In the genomic region with DNA sequence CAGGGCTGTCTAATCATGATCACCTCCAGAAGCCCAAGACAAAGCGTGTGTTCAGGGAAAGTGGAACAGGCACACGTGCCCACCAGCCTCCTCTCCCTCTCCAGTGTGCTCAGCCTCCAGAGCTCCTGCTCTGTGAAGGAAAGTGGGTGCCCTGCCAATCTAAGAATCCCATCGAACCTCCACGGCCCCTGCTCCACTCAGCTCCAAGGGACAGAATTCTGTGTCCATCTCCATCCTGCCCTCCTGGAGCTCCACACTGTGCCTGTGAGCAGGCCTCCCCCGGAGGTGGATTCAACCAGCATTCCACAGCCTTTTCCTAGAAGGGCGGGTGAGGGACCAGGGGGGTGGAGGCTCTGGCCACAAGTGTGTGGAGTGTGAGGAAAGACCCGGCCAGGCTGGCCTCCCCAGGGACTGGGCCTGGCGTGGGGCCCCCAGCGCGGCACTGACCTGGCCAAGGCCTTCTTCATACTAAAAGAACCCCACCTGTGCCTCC, we compare ENCODE assay signal across 8 cellular contexts. TPM values are rescaled to one million over a fixed set of nuclear protein-coding genes. Genes with fewer than 3 reads are reported as not detected.
DNase-seq lines count a peak whose midpoint lies in the region; ATAC-seq and TF ChIP-seq lines count a peak whose summit lies in the region.

No MANE protein-coding gene starts in this region.

- H3K9me3 Mint-ChIP-seq in activated CD4-positive, alpha-beta T cell treated with anti-CD3 and anti-CD28 coated beads for 36 hours (ENCODE audit: low read depth), result no peaks in the 10 kb centered on the region

- intact Hi-C loops in activated CD4-positive, alpha-beta T cell treated with anti-CD3 and anti-CD28 coated beads for 36 hours (cut with DNase I, micrococcal nuclease), result loop anchor here in 1 of 2 experiments (5.0 kb wide), 1 partner anchor 38 kb away; a partner anchor contains a TSS

- peaks cover 24% of the 10 kb centered on the region for H3K36me3 Mint-ChIP-seq in activated CD4-positive, alpha-beta T cell treated with anti-CD3 and anti-CD28 coated beads for 36 hours (ENCODE audit: low read depth)

- H3K9ac ChIP-seq in adipocyte (ENCODE audit: low read length), result peak overlapping the region; percentile 19
- no peak overlapping the region for H3K9ac ChIP-seq in mesendoderm (ENCODE audit: low read length)
- H3K9ac ChIP-seq in MM.1S (ENCODE audit: low read length), result no peak overlapping the region
- H3K9ac ChIP-seq in Karpas-422 (ENCODE audit: low read length), result no peak overlapping the region

- no peak overlapping the region for H2BK15ac ChIP-seq in mesendoderm (replicated peaks; ENCODE audit: low read depth)

- H3K79me1 ChIP-seq in mesendoderm (ENCODE audit: low read length), result peaks cover 48% of the 10 kb centered on the region

- H2AFZ ChIP-seq in MM.1S (ENCODE audit: low read length), result no peak overlapping the region
- no peak overlapping the region for H2AFZ ChIP-seq in Karpas-422 (ENCODE audit: low read length)

- POLR2A ChIA-PET in activated CD4-positive, alpha-beta T cell treated with anti-CD3 and anti-CD28 coated beads for 36 hours (lab: Charles Lee), result interaction anchor here (0.8 to 1.2 kb wide), 2 partner anchors 10 to 29 kb away, joined by 3 to 5 read pairs; no protein-coding TSS in a partner anchor

- no peak overlapping the region for H3K56ac ChIP-seq in mesendoderm (ENCODE audit: low read length)

- H2AK5ac ChIP-seq in mesendoderm (ENCODE audit: low read length), result no peak overlapping the region

- H3K4ac ChIP-seq in mesendoderm (ENCODE audit: low read depth, low read length), result no peak overlapping the region

- H3K23ac ChIP-seq in mesendoderm (ENCODE audit: low read length), result no peak overlapping the region

- H3K9me3 ChIP-seq in adipocyte (ENCODE audit: control insufficient read depth, low read length), result no peaks in the 10 kb centered on the region
- H3K9me3 ChIP-seq in thymus (ENCODE audit: control insufficient read depth), result no peaks in the 10 kb centered on the region
- H3K9me3 ChIP-seq in MM.1S (replicated peaks; ENCODE audit: insufficient read depth, low read length), result no peaks in the 10 kb centered on the region
- no peaks in the 10 kb centered on the region for H3K9me3 ChIP-seq in Karpas-422 (ENCODE audit: low read length)

- H3K27ac ChIP-seq in mesendoderm (ENCODE audit: low read depth, low read length) (no peak overlapping the region), thymus (ENCODE audit: low read depth) (peak overlapping the region; percentile 56), MM.1S (ENCODE audit: low read length) (no peak overlapping the region), Karpas-422 (ENCODE audit: low read length) (no peak overlapping the region)

- H3K36me3 ChIP-seq in adipocyte (ENCODE audit: control insufficient read depth, insufficient read depth, low read length, severe bottlenecking), result no peaks in the 10 kb centered on the region
- no peaks in the 10 kb centered on the region for H3K36me3 ChIP-seq in mesendoderm (ENCODE audit: control insufficient read depth, insufficient read depth, low read length)
- H3K36me3 ChIP-seq in thymus (ENCODE audit: control insufficient read depth, insufficient read depth), result peaks cover 14% of the 10 kb centered on the region
- no peaks in the 10 kb centered on the region for H3K36me3 ChIP-seq in MM.1S (replicated peaks; ENCODE audit: insufficient read depth, low read length)
- no peaks in the 10 kb centered on the region for H3K36me3 ChIP-seq in Karpas-422 (ENCODE audit: insufficient read depth, low read length)

- H3K4me2 ChIP-seq in mesendoderm (ENCODE audit: low read length), result no peak overlapping the region
- H3K4me2 ChIP-seq in MM.1S (ENCODE audit: low read depth, low read length), result no peak overlapping the region
- H3K4me2 ChIP-seq in Karpas-422 (ENCODE audit: low read depth, low read length, poor library complexity, severe bottlenecking), result no peak overlapping the region

- H3K9me2 ChIP-seq in MM.1S (replicated peaks; ENCODE audit: insufficient read depth, low read length) (no peaks in the 10 kb centered on the region), Karpas-422 (replicated peaks; ENCODE audit: insufficient read depth, low read length) (no peaks in the 10 kb centered on the region)

- H3K4me1 Mint-ChIP-seq in activated CD4-positive, alpha-beta T cell treated with anti-CD3 and anti-CD28 coated beads for 36 hours, result peaks cover 77% of the 10 kb centered on the region

- H4K8ac ChIP-seq in mesendoderm (ENCODE audit: low read depth, low read length), result no peak overlapping the region

- H3K18ac ChIP-seq in mesendoderm (ENCODE audit: low read length), result no peak overlapping the region

- peak overlapping the region; percentile 97 for H3K4me3 Mint-ChIP-seq in activated CD4-positive, alpha-beta T cell treated with anti-CD3 and anti-CD28 coated beads for 36 hours

- peak; percentile 17 for DNase-seq in activated CD4-positive, alpha-beta T cell treated with anti-CD3 and anti-CD28 coated beads for 36 hours
- DNase-seq in activated CD4-positive, alpha-beta T cell treated with anti-CD3 and anti-CD28 coated beads for 48 hours, result no peak
- peak; percentile 60 for DNase-seq in adipocyte (ENCODE audit: low read depth)
- peak; percentile 29 for DNase-seq in mesendoderm
- DNase-seq in MM.1S, result no peak
- no peak for DNase-seq in Karpas-422
- DNase-seq in NCI-H187 (lab: John Stamatoyannopoulos, UW), result no peak

- H3K27me3 ChIP-seq in adipocyte (replicated peaks; ENCODE audit: control insufficient read depth, insufficient read depth, low read length), result no peaks in the 10 kb centered on the region
- H3K27me3 ChIP-seq in mesendoderm (ENCODE audit: insufficient read depth, low read length, poor library complexity), result no peaks in the 10 kb centered on the region
- no peaks in the 10 kb centered on the region for H3K27me3 ChIP-seq in thymus (ENCODE audit: control insufficient read depth, insufficient read depth)
- H3K27me3 ChIP-seq in MM.1S (replicated peaks; ENCODE audit: insufficient read depth, low read length), result no peaks in the 10 kb centered on the region
- H3K27me3 ChIP-seq in Karpas-422 (ENCODE audit: low read length), result no peaks in the 10 kb centered on the region

- peaks cover 47% of the 10 kb centered on the region for H3F3A ChIP-seq in MM.1S (ENCODE audit: insufficient read depth, low read length)

- H3K4me1 ChIP-seq in adipocyte (ENCODE audit: control insufficient read depth, insufficient read depth, low read length), result peaks cover 78% of the 10 kb centered on the region
- H3K4me1 ChIP-seq in mesendoderm (ENCODE audit: control insufficient read depth, low read depth, low read length), result peaks cover 11% of the 10 kb centered on the region
- peaks cover 76% of the 10 kb centered on the region for H3K4me1 ChIP-seq in thymus (ENCODE audit: control insufficient read depth, insufficient read depth, low read length)
- H3K4me1 ChIP-seq in MM.1S (ENCODE audit: low read length), result peaks cover 66% of the 10 kb centered on the region
- H3K4me1 ChIP-seq in Karpas-422 (ENCODE audit: low read length), result peaks cover 65% of the 10 kb centered on the region

- ATAC-seq in activated CD4-positive, alpha-beta T cell treated with anti-CD3 and anti-CD28 coated beads for 36 hours, result no peak

- peaks cover 89% of the 10 kb centered on the region for H3K79me2 ChIP-seq in mesendoderm (ENCODE audit: control insufficient read depth, insufficient read depth, low read length)
- H3K79me2 ChIP-seq in MM.1S (ENCODE audit: low read length), result peaks cover 85% of the 10 kb centered on the region
- no peaks in the 10 kb centered on the region for H3K79me2 ChIP-seq in Karpas-422 (ENCODE audit: low read length)

- H3K27me3 Mint-ChIP-seq in activated CD4-positive, alpha-beta T cell treated with anti-CD3 and anti-CD28 coated beads for 36 hours, result no peaks in the 10 kb centered on the region

- H2BK120ac ChIP-seq in mesendoderm (ENCODE audit: low read depth, low read length), result no peak overlapping the region

- no peak for TF ChIP-seq CTCF in MM.1S (IDR thresholded peaks at IDR 0.05; ENCODE audit: low read length)

- peak overlapping the region; percentile 96 for H3K27ac Mint-ChIP-seq in activated CD4-positive, alpha-beta T cell treated with anti-CD3 and anti-CD28 coated beads for 36 hours

- H4K5ac ChIP-seq in mesendoderm (ENCODE audit: low read length), result no peak overlapping the region

- H4K20me1 ChIP-seq in MM.1S (ENCODE audit: insufficient read depth, low read length) (0 out of 2 replicates have a peak, but pooled peaks cover 3% of the 10 kb centered on the region), Karpas-422 (ENCODE audit: insufficient read depth, low read depth, low read length) (peaks cover 66% of the 10 kb centered on the region)

- H3K4me3 ChIP-seq in adipocyte (ENCODE audit: low read length), result no peak overlapping the region
- H3K4me3 ChIP-seq in mesendoderm (ENCODE audit: low read length), result no peak overlapping the region
- peak overlapping the region; percentile 19 for H3K4me3 ChIP-seq in thymus (ENCODE audit: low read length)
- no peak overlapping the region for H3K4me3 ChIP-seq in MM.1S (ENCODE audit: low read length)
- H3K4me3 ChIP-seq in Karpas-422 (ENCODE audit: low read length), result no peak overlapping the region

- H2BK5ac ChIP-seq in mesendoderm (ENCODE audit: low read length), result no peak overlapping the region

- CTCF ChIA-PET in activated CD4-positive, alpha-beta T cell treated with anti-CD3 and anti-CD28 coated beads for 36 hours (lab: Charles Lee), result interaction anchor here (1.0 to 8.1 kb wide), 8 partner anchors 8 to 59 kb away, joined by 3 to 55 read pairs (median 4); no protein-coding TSS in a partner anchor

- no CpG with 5 or more reads among the region's 10 CpGs for WGBS in mesendoderm (ENCODE audit: extremely low coverage, insufficient coverage, low lambda C conversion rate)
- WGBS in thymus, result 94% methylated on average over 10 of the region's 10 CpGs

RNA-seq across cellular contexts. Expression of a gene that starts 6.0 kb away (rescaled TPM):
- 10 to 100 TPM; 56.2 to 58.4 TPM for total RNA-seq in activated CD4-positive, alpha-beta T cell treated with anti-CD3 and anti-CD28 coated beads for 36 hours
- 17.5 TPM for polyA plus RNA-seq in mesendoderm (2013, experiment 1 of 2)
- 16.7 TPM for polyA plus RNA-seq in mesendoderm (2013, experiment 2 of 2)
- 51.4 TPM for polyA plus RNA-seq in thymus
- total RNA-seq in Karpas-422 (2014; rRNA removed; shearing (Covaris generic); ENCODE audit: low replicate concordance), result 6.9 and 10.1 TPM in 2 replicates

RNA-seq across cellular contexts. Expression of a gene that starts 37.2 kb away (rescaled TPM):
- total RNA-seq in activated CD4-positive, alpha-beta T cell treated with anti-CD3 and anti-CD28 coated beads for 36 hours, result 10 to 100 TPM; 44.1 to 46.6 TPM
- polyA plus RNA-seq in mesendoderm (2013, experiment 1 of 2), result 31.9 TPM
- 33.2 TPM for polyA plus RNA-seq in mesendoderm (2013, experiment 2 of 2)
- 32.8 TPM for polyA plus RNA-seq in thymus
- total RNA-seq in Karpas-422 (2014; rRNA removed; shearing (Covaris generic); ENCODE audit: low replicate concordance), result 21.5 and 34.4 TPM in 2 replicates

RNA-seq across cellular contexts. Expression of a gene that starts 44.2 kb away (rescaled TPM):
- 1 to 10 TPM; 1.9 to 2.8 TPM for total RNA-seq in activated CD4-positive, alpha-beta T cell treated with anti-CD3 and anti-CD28 coated beads for 36 hours
- 4.1 TPM for polyA plus RNA-seq in mesendoderm (2013, experiment 1 of 2)
- 3.5 TPM for polyA plus RNA-seq in mesendoderm (2013, experiment 2 of 2)
- polyA plus RNA-seq in thymus, result 1.2 TPM
- 2.7 and 3.1 TPM in 2 replicates for total RNA-seq in Karpas-422 (2014; rRNA removed; shearing (Covaris generic); ENCODE audit: low replicate concordance)

RNA-seq across cellular contexts. Expression of a gene that starts 58.0 kb away (rescaled TPM):
- total RNA-seq in activated CD4-positive, alpha-beta T cell treated with anti-CD3 and anti-CD28 coated beads for 36 hours, result 10 to 100 TPM; 14.9 to 20.7 TPM
- 12.3 TPM for polyA plus RNA-seq in mesendoderm (2013, experiment 1 of 2)
- 14.4 TPM for polyA plus RNA-seq in mesendoderm (2013, experiment 2 of 2)
- polyA plus RNA-seq in thymus, result 12.8 TPM
- total RNA-seq in Karpas-422 (2014; rRNA removed; shearing (Covaris generic); ENCODE audit: low replicate concordance), result 23.5 and 41.6 TPM in 2 replicates

Comparison
In these comparisons a context has a peak if more than half of its experiments do, and no peak if none do; other contexts are left out.
1. DNase-seq: peak in activated CD4-positive, alpha-beta T cell treated with anti-CD3 and anti-CD28 coated beads for 36 hours (single experiment), adipocyte (single experiment) and mesendoderm (single experiment); none in activated CD4-positive, alpha-beta T cell treated with anti-CD3 and anti-CD28 coated beads for 48 hours (single experiment), MM.1S (single experiment), Karpas-422 (single experiment) and NCI-H187 (0 of 2).